Comparison of ENCODE assay signal across 1 cellular context in the genomic region with DNA sequence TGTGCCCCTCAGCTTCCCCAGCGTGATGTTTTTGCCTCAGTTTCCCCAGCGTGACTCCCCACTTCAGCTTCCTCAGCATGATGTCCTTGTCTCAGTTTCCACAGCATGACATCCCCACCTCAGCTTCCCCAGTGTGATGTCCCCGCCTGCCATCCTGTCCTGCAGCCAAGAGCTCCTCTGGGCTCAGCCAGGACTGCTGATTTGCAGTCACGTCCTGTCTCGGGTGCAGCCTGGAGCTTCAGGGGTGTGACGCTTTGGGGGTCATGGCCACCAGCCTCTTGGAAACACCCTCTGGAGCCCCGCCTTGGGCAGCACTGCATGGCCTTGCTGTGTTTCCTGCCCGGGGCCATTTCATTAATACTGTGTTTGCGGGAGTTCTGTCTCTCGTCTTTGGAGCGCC.
TF ChIP-seq lines count a peak whose summit lies in the region.

No MANE protein-coding gene starts in this region.

TF ChIP-seq in HepG2, 621 proteins besides CTCF, POLR2A, EP300 and RAD21:
- TF ChIP-seq GABPB1 (CRISPR knock-in tag; IDR thresholded peaks at IDR 0.05) (no peak), RBM22 (optimal IDR thresholded peaks at IDR 0.05; ENCODE audit: low read length) (peak; percentile 8)
